Comparison of ENCODE assay signal across 14 cellular contexts in genomic region chr16:17334096-17334495, GRCh38.
A peak's percentile ranks its signal among the peaks of the same experiment; 100 is the strongest.
DNase-seq lines count a peak whose midpoint lies in the region; FAIRE-seq and TF ChIP-seq lines count a peak whose summit lies in the region.
"Had no signal": no experiment of that assay in that cellular context is flagged by ENCODE, and none has a peak within 500 bp of the region (broad histone marks: within the 10 kb centered on the region; RNA-seq: fewer than 3 reads in every experiment).

No MANE protein-coding gene starts in this region.

- no peak overlapping the region for H3K4me3 Mint-ChIP-seq in astrocyte (ENCODE audit: unreplicated experiment)
- H3K4me3 Mint-ChIP-seq: central memory CD8-positive, alpha-beta T cell had no signal

- intact Hi-C loops in tibial artery (cut with DNase I; ENCODE audit: low total_unique reads), result no loop called here

- DNase-seq in NOMO-1 treated with DMSO at 0.1 percent for 48 hours (lab: John Stamatoyannopoulos, UW; ENCODE audit: unreplicated experiment), result peak; percentile 39
- no peak for DNase-seq in NOMO-1 treated with dmso at 0.1 percent for 144 hours (lab: John Stamatoyannopoulos, UW; ENCODE audit: unreplicated experiment)
- DNase-seq in astrocyte (ENCODE audit: low read depth), result peak; percentile 87
- DNase-seq in right atrium auricular region (ENCODE audit: low spot score), result peak; percentile 81
- peak in 1 of 2 donors; percentile 80 for DNase-seq in tibial artery
- DNase-seq in HPDE6-E6E7 (ENCODE audit: extremely low spot score), result no peak
- no peak for DNase-seq in COLO668 (lab: John Stamatoyannopoulos, UW; ENCODE audit: unreplicated experiment)
- DNase-seq in globus pallidus (ENCODE audit: low spot score), result no peak
- DNase-seq: activated T-cell treated with anti-CD3 and anti-CD28 coated beads for 4 hours; midbrain; NCI-H1417; stimulated activated CD4-positive, alpha-beta T cell treated with anti-CD3 and anti-CD28 coated beads, Interleukin-12 subunit alpha, Interleukin-12 subunit beta, amount 100 ng/mL, for 4 hours had no signal

- H3K9me3 ChIP-seq in astrocyte (ENCODE audit: insufficient read depth, low read depth, low read length) (no peaks in the 10 kb centered on the region), right atrium auricular region (no peaks in the 10 kb centered on the region), tibial artery (no peaks in the 10 kb centered on the region)

- H3K27me3 Mint-ChIP-seq in astrocyte (ENCODE audit: low read depth, unreplicated experiment), result no peaks in the 10 kb centered on the region
- H3K27me3 Mint-ChIP-seq: central memory CD8-positive, alpha-beta T cell had no signal

- H3K9me3 Mint-ChIP-seq in astrocyte (ENCODE audit: unreplicated experiment), result no peaks in the 10 kb centered on the region
- H3K9me3 Mint-ChIP-seq: central memory CD8-positive, alpha-beta T cell had no signal

- peaks cover 30% of the 10 kb centered on the region for H3K79me2 ChIP-seq in astrocyte (ENCODE audit: insufficient read depth, low read length)

- no peak overlapping the region for H3K9ac ChIP-seq in astrocyte (ENCODE audit: low read length)

- H4K20me1 ChIP-seq in astrocyte (ENCODE audit: insufficient read depth, low read length), result peaks cover 89% of the 10 kb centered on the region

- no peak overlapping the region for H3K27ac Mint-ChIP-seq in astrocyte (ENCODE audit: unreplicated experiment)

- TF ChIP-seq CTCF in astrocyte (IDR thresholded peaks at IDR 0.05; ENCODE audit: insufficient read depth, low read depth, low read length) (no peak), right atrium auricular region (IDR thresholded peaks at IDR 0.05) (no peak), tibial artery (IDR thresholded peaks at IDR 0.05) (no peak)

- H2AFZ ChIP-seq in astrocyte (ENCODE audit: low read depth, low read length), result no peak overlapping the region

- H3K4me1 Mint-ChIP-seq in astrocyte (ENCODE audit: low read depth, unreplicated experiment), result peaks cover 10% of the 10 kb centered on the region

- no peaks in the 10 kb centered on the region for H3K27me3 ChIP-seq in astrocyte (ENCODE audit: insufficient read depth, low read length)
- no peaks in the 10 kb centered on the region for H3K27me3 ChIP-seq in right atrium auricular region
- H3K27me3 ChIP-seq in tibial artery, result no peaks in the 10 kb centered on the region

- H3K36me3 ChIP-seq in astrocyte (ENCODE audit: insufficient read depth, low read length) (no peaks in the 10 kb centered on the region), right atrium auricular region (no peaks in the 10 kb centered on the region), tibial artery (no peaks in the 10 kb centered on the region)

- FAIRE-seq in astrocyte (lab: Jason Lieb, UNC), result no peak

- H3K27ac ChIP-seq in astrocyte (ENCODE audit: low read depth, low read length), result no peak overlapping the region
- peak overlapping the region; percentile 46 to 75 for H3K27ac ChIP-seq in right atrium auricular region
- H3K27ac ChIP-seq in tibial artery, result peak overlapping the region; percentile 44 to 48
- H3K27ac ChIP-seq: 22Rv1 had no signal

- peaks cover 3% of the 10 kb centered on the region for H3K36me3 Mint-ChIP-seq in astrocyte (ENCODE audit: low read depth, unreplicated experiment)

- peaks cover 4% of the 10 kb centered on the region for H3K4me1 ChIP-seq in astrocyte (ENCODE audit: insufficient read depth, low read length)
- peaks cover 0 to 7% of the 10 kb centered on the region in 2 donors for H3K4me1 ChIP-seq in right atrium auricular region
- H3K4me1 ChIP-seq in tibial artery, result peaks cover 0 to 40% (median 13%) of the 10 kb centered on the region in 4 donors

- H3K4me2 ChIP-seq in astrocyte (ENCODE audit: low read length), result no peak overlapping the region

- H3K4me3 ChIP-seq in astrocyte (ENCODE audit: insufficient read depth, low read depth, low read length) (no peak overlapping the region), right atrium auricular region (no peak overlapping the region), tibial artery (no peak overlapping the region)

Comparison
In these comparisons a context has a peak if more than half of its experiments do, and no peak if none do; other contexts are left out.
1. DNase-seq: peak in NOMO-1 treated with DMSO at 0.1 percent for 48 hours (single experiment), astrocyte (single experiment) and right atrium auricular region (single experiment); none in NOMO-1 treated with dmso at 0.1 percent for 144 hours (single experiment), HPDE6-E6E7 (single experiment), COLO668 (single experiment) and globus pallidus (single experiment).